Comparison of ENCODE assay signal across 9 cellular contexts in genomic region chr1:206955476-206956312, GRCh38. TPM values are rescaled to one million over a fixed set of nuclear protein-coding genes. Genes with fewer than 3 reads are reported as not detected.
DNase-seq lines count a peak whose midpoint lies in the region; ATAC-seq and TF ChIP-seq lines count a peak whose summit lies in the region.
"Had no signal": no experiment of that assay in that cellular context is flagged by ENCODE, and none has a peak within 500 bp of the region (broad histone marks: within the 10 kb centered on the region; RNA-seq: fewer than 3 reads in every experiment).

No MANE protein-coding gene starts in this region.

- TF ChIP-seq CTCF in AG10803 (conservative IDR thresholded peaks at IDR 0.05; ENCODE audit: low read length) (no peak), fibroblast of villous mesenchyme (IDR thresholded peaks at IDR 0.05; ENCODE audit: insufficient read depth, low read depth, low read length) (no peak)

- no peak overlapping the region for H3K4me3 ChIP-seq in AG10803 (ENCODE audit: low read length)
- H3K4me3 ChIP-seq in fibroblast of villous mesenchyme (ENCODE audit: low read depth, low read length): no peak overlapping the region

- ATAC-seq in GM18508 (IDR thresholded peaks at IDR 0.05; ENCODE audit: insufficient read depth, unreplicated experiment): peak; percentile 46
- ATAC-seq in HG03342 (IDR thresholded peaks at IDR 0.05; ENCODE audit: unreplicated experiment): peak; percentile 33
- no peak for ATAC-seq in GM21526 (IDR thresholded peaks at IDR 0.05; ENCODE audit: low FRiP score, unreplicated experiment)

- DNase-seq in AG10803 (ENCODE audit: low read depth) (peak; percentile 90), fibroblast of villous mesenchyme (ENCODE audit: low read depth) (peak; percentile 55), superior temporal gyrus (ENCODE audit: extremely low spot score) (no peak), mesenteric fat pad (ENCODE audit: low spot score) (no peak), inferior parietal cortex (ENCODE audit: extremely low spot score) (no peak)

RNA-seq across cellular contexts. Expression of gene PIGR, which starts 9.4 kb away (rescaled TPM):
- not detected in 2 replicates for total RNA-seq in fibroblast of villous mesenchyme
- 6.9 TPM for total RNA-seq in mesenteric fat pad
- total RNA-seq: pulmonary artery endothelial cell had no signal

RNA-seq across cellular contexts. Expression of gene FCAMR, which starts 14.6 kb away (rescaled TPM):
- total RNA-seq in fibroblast of villous mesenchyme (not detected in 2 replicates), mesenteric fat pad (not detected)
- total RNA-seq: pulmonary artery endothelial cell had no signal

RNA-seq across cellular contexts. Expression of gene FCMR, which starts 34.0 kb away (rescaled TPM):
- 1.3 and 1.6 TPM in 2 replicates for total RNA-seq in fibroblast of villous mesenchyme
- 5.8 TPM for total RNA-seq in mesenteric fat pad
- total RNA-seq: pulmonary artery endothelial cell had no signal

RNA-seq across cellular contexts. Expression of gene IL24, which starts 58.5 kb away (rescaled TPM):
- total RNA-seq in fibroblast of villous mesenchyme (0.86 and 2.6 TPM in 2 replicates), mesenteric fat pad (not detected)
- total RNA-seq: pulmonary artery endothelial cell had no signal

Comparison
In these comparisons a context has a peak if more than half of its experiments do, and no peak if none do; other contexts are left out.
1. DNase-seq: peak in AG10803 (single experiment) and fibroblast of villous mesenchyme (single experiment); none in superior temporal gyrus (single experiment), mesenteric fat pad (single experiment) and inferior parietal cortex (single experiment).